1 cellular context compared by ENCODE assay signal in the genomic region with DNA sequence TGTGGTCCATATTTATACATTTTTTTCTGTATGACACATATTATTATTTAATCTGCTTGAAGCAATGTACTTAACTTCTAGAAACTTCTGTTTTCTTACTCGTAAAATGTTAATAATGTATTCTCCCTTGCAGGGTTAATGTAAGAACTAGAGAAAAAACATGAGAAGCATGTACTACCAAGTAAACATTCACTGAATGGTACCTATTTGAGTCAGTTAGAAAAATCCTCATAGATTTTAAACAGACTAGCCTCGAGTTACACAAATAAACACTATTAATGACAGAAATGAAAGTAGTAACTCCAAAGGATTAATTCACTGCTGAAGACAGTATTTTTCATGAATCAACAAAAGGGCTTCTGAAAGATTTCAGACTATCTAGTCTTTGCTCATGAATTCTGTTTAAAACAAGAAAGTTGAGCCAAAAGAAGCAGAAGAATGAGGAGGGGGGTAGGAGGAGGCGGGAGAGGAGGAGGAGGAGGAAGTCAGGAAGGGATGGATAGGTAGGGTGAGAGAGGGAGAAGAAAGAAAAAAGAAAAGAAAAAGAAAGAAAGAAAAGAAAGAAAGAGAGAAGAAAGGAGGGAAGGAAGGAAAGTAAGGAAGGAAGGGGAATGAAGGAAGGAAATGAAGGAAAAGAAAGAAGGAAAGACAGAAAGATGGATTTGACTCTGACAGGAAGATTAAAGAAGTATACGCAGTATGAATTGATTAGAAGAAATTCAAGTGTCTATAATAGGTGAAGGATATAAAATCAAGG.
TF ChIP-seq lines count a peak whose summit lies in the region.

No MANE protein-coding gene starts in this region.

TF ChIP-seq in K562, 482 proteins besides CTCF, POLR2A, EP300 and RAD21 (continued from another document):
- TF ChIP-seq, protein P1, sequence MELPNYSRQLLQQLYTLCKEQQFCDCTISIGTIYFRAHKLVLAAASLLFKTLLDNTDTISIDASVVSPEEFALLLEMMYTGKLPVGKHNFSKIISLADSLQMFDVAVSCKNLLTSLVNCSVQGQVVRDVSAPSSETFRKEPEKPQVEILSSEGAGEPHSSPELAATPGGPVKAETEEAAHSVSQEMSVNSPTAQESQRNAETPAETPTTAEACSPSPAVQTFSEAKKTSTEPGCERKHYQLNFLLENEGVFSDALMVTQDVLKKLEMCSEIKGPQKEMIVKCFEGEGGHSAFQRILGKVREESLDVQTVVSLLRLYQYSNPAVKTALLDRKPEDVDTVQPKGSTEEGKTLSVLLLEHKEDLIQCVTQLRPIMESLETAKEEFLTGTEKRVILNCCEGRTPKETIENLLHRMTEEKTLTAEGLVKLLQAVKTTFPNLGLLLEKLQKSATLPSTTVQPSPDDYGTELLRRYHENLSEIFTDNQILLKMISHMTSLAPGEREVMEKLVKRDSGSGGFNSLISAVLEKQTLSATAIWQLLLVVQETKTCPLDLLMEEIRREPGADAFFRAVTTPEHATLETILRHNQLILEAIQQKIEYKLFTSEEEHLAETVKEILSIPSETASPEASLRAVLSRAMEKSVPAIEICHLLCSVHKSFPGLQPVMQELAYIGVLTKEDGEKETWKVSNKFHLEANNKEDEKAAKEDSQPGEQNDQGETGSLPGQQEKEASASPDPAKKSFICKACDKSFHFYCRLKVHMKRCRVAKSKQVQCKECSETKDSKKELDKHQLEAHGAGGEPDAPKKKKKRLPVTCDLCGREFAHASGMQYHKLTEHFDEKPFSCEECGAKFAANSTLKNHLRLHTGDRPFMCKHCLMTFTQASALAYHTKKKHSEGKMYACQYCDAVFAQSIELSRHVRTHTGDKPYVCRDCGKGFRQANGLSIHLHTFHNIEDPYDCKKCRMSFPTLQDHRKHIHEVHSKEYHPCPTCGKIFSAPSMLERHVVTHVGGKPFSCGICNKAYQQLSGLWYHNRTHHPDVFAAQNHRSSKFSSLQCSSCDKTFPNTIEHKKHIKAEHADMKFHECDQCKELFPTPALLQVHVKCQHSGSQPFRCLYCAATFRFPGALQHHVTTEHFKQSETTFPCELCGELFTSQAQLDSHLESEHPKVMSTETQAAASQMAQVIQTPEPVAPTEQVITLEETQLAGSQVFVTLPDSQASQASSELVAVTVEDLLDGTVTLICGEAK (IDR thresholded peaks at IDR 0.05), result peak; percentile 19; the same call in 1 of the 2 replicates
- TF ChIP-seq, protein P1 (CRISPR knock-in tag; IDR thresholded peaks at IDR 0.05), result no peak
- TF ChIP-seq TOE1 (IDR thresholded peaks at IDR 0.05; ENCODE audit: borderline replicate concordance), result peak; percentile 30; the same call in 1 of the 2 replicates
- no peak for TF ChIP-seq TOE1 (CRISPR knock-in tag; IDR thresholded peaks at IDR 0.05; ENCODE audit: borderline replicate concordance, low read depth)
- TF ChIP-seq MYBL2 (IDR thresholded peaks at IDR 0.05; ENCODE audit: low read depth), result peak; percentile 57; the same call in 1 of the 2 replicates
- no peak for TF ChIP-seq MYBL2 (CRISPR knock-in tag; IDR thresholded peaks at IDR 0.05; ENCODE audit: borderline replicate concordance)
- TF ChIP-seq SOX6 (IDR thresholded peaks at IDR 0.05), result no peak
- TF ChIP-seq CSDE1 (IDR thresholded peaks at IDR 0.05), result 0 out of 4 replicates have a peak, but pooled peaks of 1 of the 2 experiments have one; percentile 78
- TF ChIP-seq SNIP1 (IDR thresholded peaks at IDR 0.05; ENCODE audit: low read depth), result peak; percentile 34; the same call in 1 of the 2 replicates
- TF ChIP-seq HDGF (IDR thresholded peaks at IDR 0.05), result peak; percentile 30; the same call in 1 of the 2 replicates
- no peak for TF ChIP-seq ZNF354B (CRISPR knock-in tag; IDR thresholded peaks at IDR 0.05)
